13 cellular contexts compared by ENCODE assay signal in genomic region chr17:27244019-27244418, GRCh38. TPM values are rescaled to one million over a fixed set of nuclear protein-coding genes. Genes with fewer than 3 reads are reported as not detected.
DNase-seq lines count a peak whose midpoint lies in the region; ATAC-seq, FAIRE-seq and TF ChIP-seq lines count a peak whose summit lies in the region.
"Had no signal": no experiment of that assay in that cellular context is flagged by ENCODE, and none has a peak within 500 bp of the region (broad histone marks: within the 10 kb centered on the region; RNA-seq: fewer than 3 reads in every experiment).

No MANE protein-coding gene starts in this region.

- H4K8ac ChIP-seq in trophoblast cell (ENCODE audit: low read depth, low read length): no peak overlapping the region

- no peak overlapping the region for H2AK5ac ChIP-seq in trophoblast cell (ENCODE audit: low read length)

- H2AFZ ChIP-seq in trophoblast cell (ENCODE audit: insufficient read depth, low read length, poor library complexity): no peak overlapping the region

- H3K4me2 ChIP-seq in A549: peak overlapping the region; percentile 66; the same call in 2 of the 3 replicates
- H3K4me2 ChIP-seq in trophoblast cell (ENCODE audit: low read length): no peak overlapping the region

- no peaks in the 10 kb centered on the region for H3K36me3 ChIP-seq in Peyer's patch
- no peaks in the 10 kb centered on the region for H3K36me3 ChIP-seq in esophagus (ENCODE audit: control insufficient read depth in 2 of 2, insufficient read depth in 2 of 2, low read length in 1 of 2)
- no peaks in the 10 kb centered on the region for H3K36me3 ChIP-seq in trophoblast cell (ENCODE audit: control insufficient read depth in 1 of 2, insufficient read depth in 2 of 2, low read length in 2 of 2)

- no peak for TF ChIP-seq EP300 in A549 (IDR thresholded peaks at IDR 0.05)

- no peak overlapping the region for H3K18ac ChIP-seq in trophoblast cell (ENCODE audit: low read length)

- POLR2A ChIA-PET in A549 (lab: Yijun Ruan, JAX): no interaction called here

- peaks cover 8% of the 10 kb centered on the region for H3K79me2 ChIP-seq in trophoblast cell (ENCODE audit: control insufficient read depth, insufficient read depth, low read length, poor library complexity)

- ATAC-seq in A549: no peak
- ATAC-seq in activated naive CD8-positive, alpha-beta T cell treated with anti-CD3 and anti-CD28 coated beads, Interleukin-2, amount 50 U/mL, for 24 hours: no peak
- ATAC-seq: activated CD8-positive, alpha-beta memory T cell treated with anti-CD3 and anti-CD28 coated beads, Interleukin-2, amount 10 ng/mL, durations not matched to agents 7 days and 5 days had no signal

- peak overlapping the region; percentile 72 to 85 for H3K27ac ChIP-seq in A549
- peak overlapping the region; percentile 62 to 82 (median 74) for H3K27ac ChIP-seq in Peyer's patch
- H3K27ac ChIP-seq in esophagus (ENCODE audit: low read depth in 2 of 2, low read length in 1 of 2): peak overlapping the region; percentile 63 to 95
- H3K27ac ChIP-seq in trophoblast cell (ENCODE audit: low read depth, low read length): no peak overlapping the region

- H4K91ac ChIP-seq in trophoblast cell (ENCODE audit: low read depth, low read length): peak overlapping the region; percentile 74

- H3K79me1 ChIP-seq in trophoblast cell (ENCODE audit: low read length): peaks cover 25% of the 10 kb centered on the region

- H2BK5ac ChIP-seq in trophoblast cell (ENCODE audit: low read depth, low read length, poor library complexity): no peak overlapping the region

- no peaks in the 10 kb centered on the region for H3K9me3 Mint-ChIP-seq in activated naive CD8-positive, alpha-beta T cell treated with anti-CD3 and anti-CD28 coated beads, Interleukin-2, amount 50 U/mL, for 24 hours
- H3K9me3 Mint-ChIP-seq: nephron progenitor cell had no signal

- no peak for TF ChIP-seq POLR2A in A549 (IDR thresholded peaks at IDR 0.05; ENCODE audit: low read length)
- TF ChIP-seq POLR2A in Peyer's patch (IDR thresholded peaks at IDR 0.05): no peak

- H3K14ac ChIP-seq in trophoblast cell (ENCODE audit: low read length): no peak overlapping the region

- H3K27ac Mint-ChIP-seq in activated naive CD8-positive, alpha-beta T cell treated with anti-CD3 and anti-CD28 coated beads, Interleukin-2, amount 50 U/mL, for 24 hours: no peak overlapping the region
- H3K27ac Mint-ChIP-seq: activated CD8-positive, alpha-beta memory T cell treated with anti-CD3 and anti-CD28 coated beads, Interleukin-2, amount 10 ng/mL, durations not matched to agents 7 days and 5 days; nephron progenitor cell had no signal

- H3K23ac ChIP-seq in trophoblast cell (ENCODE audit: low read length): no peak overlapping the region

- H3K4me1 Mint-ChIP-seq in activated naive CD8-positive, alpha-beta T cell treated with anti-CD3 and anti-CD28 coated beads, Interleukin-2, amount 50 U/mL, for 24 hours: peaks cover 19% of the 10 kb centered on the region

- WGBS in A549 (ENCODE audit: missing lambda C conversion rate): 88% methylated on average over 6 of the region's 6 CpGs
- 90 to 93% methylated on average over 6 of the region's 6 CpGs for WGBS in esophagus, 2 donors
- WGBS in trophoblast cell (ENCODE audit: extremely low coverage, insufficient coverage, insufficient read length): no CpG with 5 or more reads among the region's 6 CpGs

- peaks cover 61% of the 10 kb centered on the region for H3K4me1 ChIP-seq in A549
- peaks cover 0 to 50% (median 6%) of the 10 kb centered on the region in 4 donors for H3K4me1 ChIP-seq in Peyer's patch
- H3K4me1 ChIP-seq in esophagus (ENCODE audit: control insufficient read depth in 2 of 2, insufficient read depth in 2 of 2, low read length in 1 of 2): peaks cover 0 to 21% of the 10 kb centered on the region in 2 donors
- peaks cover 29 to 32% of the 10 kb centered on the region in 2 experiments for H3K4me1 ChIP-seq in trophoblast cell (ENCODE audit: control insufficient read depth in 1 of 2, insufficient read depth in 2 of 2, low read length in 2 of 2)

- H2BK120ac ChIP-seq in trophoblast cell (ENCODE audit: insufficient read depth, low read length, poor library complexity): no peak overlapping the region

- no peaks in the 10 kb centered on the region for H3K36me3 Mint-ChIP-seq in activated naive CD8-positive, alpha-beta T cell treated with anti-CD3 and anti-CD28 coated beads, Interleukin-2, amount 50 U/mL, for 24 hours (ENCODE audit: low read depth)
- H3K36me3 Mint-ChIP-seq: activated CD8-positive, alpha-beta memory T cell treated with anti-CD3 and anti-CD28 coated beads, Interleukin-2, amount 10 ng/mL, durations not matched to agents 7 days and 5 days had no signal

- DNase-seq in A549 (ENCODE audit: low read depth in 1 of 2, low spot score in 1 of 2): no peak
- DNase-seq in Peyer's patch: peak in 1 of 3 donors; percentile 26
- DNase-seq in trophoblast cell: no peak
- DNase-seq in activated naive CD8-positive, alpha-beta T cell treated with anti-CD3 and anti-CD28 coated beads, Interleukin-2, amount 50 U/mL, for 24 hours: no peak
- DNase-seq in hepatic stellate cell (ENCODE audit: low spot score): no peak
- DNase-seq in DMS153 (lab: John Stamatoyannopoulos, UW): no peak
- DNase-seq in NCI-H1930 (lab: John Stamatoyannopoulos, UW): no peak
- DNase-seq: activated CD8-positive, alpha-beta memory T cell treated with anti-CD3 and anti-CD28 coated beads, Interleukin-2, amount 10 ng/mL, durations not matched to agents 7 days and 5 days; activated naive CD4-positive, alpha-beta T cell treated with anti-CD3 and anti-CD28 coated beads, Interleukin-2, amount 50 U/mL, for 16 hours; NCI-H2029 treated with DMSO at 0.1 percent for 48 hours had no signal

- no peak for FAIRE-seq in A549 (lab: Jason Lieb, UNC)
- FAIRE-seq: colon had no signal

- H3K9me3 ChIP-seq in A549: peaks cover 12% of the 10 kb centered on the region; the same call in 1 of the 3 replicates
- no peaks in the 10 kb centered on the region for H3K9me3 ChIP-seq in Peyer's patch
- H3K9me3 ChIP-seq in esophagus (ENCODE audit: control insufficient read depth in 2 of 2, insufficient read depth in 1 of 2, low read depth in 1 of 2, low read length in 1 of 2): no peaks in the 10 kb centered on the region
- no peaks in the 10 kb centered on the region for H3K9me3 ChIP-seq in trophoblast cell (ENCODE audit: insufficient read depth, low read depth, low read length)

- H3K27me3 ChIP-seq in Peyer's patch (no peaks in the 10 kb centered on the region), esophagus (ENCODE audit: control insufficient read depth in 1 of 2, insufficient read depth in 2 of 2, low read length in 2 of 2) (no peaks in the 10 kb centered on the region), trophoblast cell (ENCODE audit: insufficient read depth, low read length) (no peaks in the 10 kb centered on the region)

- H2BK12ac ChIP-seq in trophoblast cell (ENCODE audit: low read length): no peak overlapping the region

- no peak overlapping the region for H3K4me3 ChIP-seq in A549
- H3K4me3 ChIP-seq in Peyer's patch: no peak overlapping the region
- H3K4me3 ChIP-seq in esophagus (ENCODE audit: low read depth in 1 of 2, low read length in 2 of 2): no peak overlapping the region
- no peak overlapping the region for H3K4me3 ChIP-seq in trophoblast cell (ENCODE audit: low read depth, low read length)

- TF ChIP-seq RAD21 in A549 (conservative IDR thresholded peaks at IDR 0.05 in 1 of 2, IDR thresholded peaks at IDR 0.05 in 1 of 2): no peak

- no peak overlapping the region for H3K4ac ChIP-seq in trophoblast cell (ENCODE audit: low read depth, low read length)

- CTCF ChIA-PET in A549 (lab: Yijun Ruan, JAX): interaction anchor here (0.9 to 4.9 kb wide), 11 partner anchors 8 to 512 kb away, joined by 3 to 100 read pairs (median 7); partner anchors contain the start of gene WSB1

- no peak overlapping the region for H3K9ac ChIP-seq in trophoblast cell (ENCODE audit: low read length)

- no peak overlapping the region for H3K4me3 Mint-ChIP-seq in activated naive CD8-positive, alpha-beta T cell treated with anti-CD3 and anti-CD28 coated beads, Interleukin-2, amount 50 U/mL, for 24 hours
- H3K4me3 Mint-ChIP-seq: activated CD8-positive, alpha-beta memory T cell treated with anti-CD3 and anti-CD28 coated beads, Interleukin-2, amount 10 ng/mL, durations not matched to agents 7 days and 5 days; nephron progenitor cell had no signal

- H3K27me3 Mint-ChIP-seq in activated naive CD8-positive, alpha-beta T cell treated with anti-CD3 and anti-CD28 coated beads, Interleukin-2, amount 50 U/mL, for 24 hours: peaks cover 11% of the 10 kb centered on the region

- H4K12ac ChIP-seq in trophoblast cell (ENCODE audit: low read depth, low read length): no peak overlapping the region

- TF ChIP-seq CTCF in A549 (IDR thresholded peaks at IDR 0.05) (no peak), Peyer's patch (IDR thresholded peaks at IDR 0.05) (no peak)

TF ChIP-seq in A549, 52 proteins besides CTCF, POLR2A, EP300 and RAD21 (continues in another document):
- no peak for TF ChIP-seq CHD4 (IDR thresholded peaks at IDR 0.05; ENCODE audit: borderline replicate concordance)
- TF ChIP-seq, protein P1, sequence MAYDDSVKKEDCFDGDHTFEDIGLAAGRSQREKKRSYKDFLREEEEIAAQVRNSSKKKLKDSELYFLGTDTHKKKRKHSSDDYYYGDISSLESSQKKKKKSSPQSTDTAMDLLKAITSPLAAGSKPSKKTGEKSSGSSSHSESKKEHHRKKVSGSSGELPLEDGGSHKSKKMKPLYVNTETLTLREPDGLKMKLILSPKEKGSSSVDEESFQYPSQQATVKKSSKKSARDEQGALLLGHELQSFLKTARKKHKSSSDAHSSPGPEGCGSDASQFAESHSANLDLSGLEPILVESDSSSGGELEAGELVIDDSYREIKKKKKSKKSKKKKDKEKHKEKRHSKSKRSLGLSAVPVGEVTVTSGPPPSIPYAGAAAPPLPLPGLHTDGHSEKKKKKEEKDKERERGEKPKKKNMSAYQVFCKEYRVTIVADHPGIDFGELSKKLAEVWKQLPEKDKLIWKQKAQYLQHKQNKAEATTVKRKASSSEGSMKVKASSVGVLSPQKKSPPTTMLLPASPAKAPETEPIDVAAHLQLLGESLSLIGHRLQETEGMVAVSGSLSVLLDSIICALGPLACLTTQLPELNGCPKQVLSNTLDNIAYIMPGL (CRISPR knock-in tag; IDR thresholded peaks at IDR 0.05; ENCODE audit: borderline replicate concordance): no peak
- no peak for TF ChIP-seq HES2 (IDR thresholded peaks at IDR 0.05)
- TF ChIP-seq CEBPB (IDR thresholded peaks at IDR 0.05): no peak
- no peak for TF ChIP-seq ZSCAN20 (CRISPR knock-in tag; IDR thresholded peaks at IDR 0.05)

RNA-seq across cellular contexts. Expression of gene WSB1, which starts 49.9 kb away (rescaled TPM):
- polyA plus RNA-seq in A549 (2011; rRNA removed) (107 and 111 TPM in 2 replicates), A549 (2017; fragmentation: RNase III; extraction: RNeasy Plus Mini Kit Qiagen cat#74134 plus additional on column Dnase treatment) (41.1 to 50.7 TPM (median 46.0 TPM) in 3 replicates), esophagus (10 to 100 TPM; 64.4 to 67.1 TPM)
- polyA plus RNA-seq in A549 (2012; cell fraction: cytosol; rRNA removed): 81.8 and 97.0 TPM in 2 replicates
- 137 and 157 TPM in 2 replicates for polyA plus RNA-seq in A549 (2012; cell fraction: nucleus; rRNA removed)
- polyA minus RNA-seq in A549 (2011; rRNA and poly(A)+ RNA removed): 31.2 and 45.5 TPM in 2 replicates
- total RNA-seq in Peyer's patch: 100 to 1,000 TPM in 2 of 4 donors, 10 to 100 TPM in 2; 61.5 to 208 (median 112) TPM
- polyA plus RNA-seq in trophoblast cell (2013): 193 and 206 TPM in 2 replicates
